ENCODE assay signal across 20 cellular contexts in the genomic region with DNA sequence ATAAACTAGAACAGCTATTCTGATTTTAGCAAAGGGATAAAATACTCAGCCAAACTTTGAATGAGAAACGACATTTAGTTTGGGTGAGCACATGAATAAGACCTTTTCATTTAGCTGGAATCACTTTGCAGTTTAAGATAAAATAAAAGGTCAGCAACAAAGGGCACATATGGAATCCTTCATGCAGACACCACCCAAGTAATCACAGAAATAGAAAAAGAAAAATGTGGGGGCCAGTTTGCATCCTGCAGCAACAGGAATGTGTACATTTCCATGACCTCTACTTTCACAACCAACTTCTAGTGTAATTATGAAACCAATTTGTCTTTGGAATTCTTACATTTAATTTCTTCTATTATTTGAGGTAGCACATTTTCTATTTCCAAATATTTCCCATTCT.
DNase-seq lines count a peak whose midpoint lies in the region; TF ChIP-seq lines count a peak whose summit lies in the region.
"Had no signal": no experiment of that assay in that cellular context is flagged by ENCODE, and none has a peak within 500 bp of the region (broad histone marks: within the 10 kb centered on the region; RNA-seq: fewer than 3 reads in every experiment).

No MANE protein-coding gene starts in this region.

- no peaks in the 10 kb centered on the region for H3K9me3 ChIP-seq in SK-N-SH
- H3K9me3 ChIP-seq: A549, Caco-2 had no signal

- H3K27ac Mint-ChIP-seq in HFFc6 (no peak overlapping the region), nephron (peak overlapping the region in 2 of 3 experiments; percentile 10 to 60)
- H3K27ac Mint-ChIP-seq: CD4-positive, alpha-beta T cell; GM23338 had no signal

- no peaks in the 10 kb centered on the region for H4K20me1 ChIP-seq in SK-N-SH (ENCODE audit: insufficient read depth)

- CTCF ChIA-PET in SK-N-SH (lab: Yijun Ruan, JAX), result interaction anchor here (1.0 kb wide), 1 partner anchor 11 kb away, joined by 3 read pairs; no protein-coding TSS in a partner anchor

- no peak overlapping the region for H2AFZ ChIP-seq in SK-N-SH (ENCODE audit: low read depth)
- H2AFZ ChIP-seq: GM23338 had no signal

- TF ChIP-seq RAD21 in SK-N-SH (IDR thresholded peaks at IDR 0.05; ENCODE audit: low read length), result no peak

- H3K4me1 ChIP-seq in SK-N-SH (ENCODE audit: control insufficient read depth in 1 of 2, insufficient read depth in 2 of 2, low read depth in 1 of 2, low read length in 1 of 2), result peaks cover 10 to 17% of the 10 kb centered on the region in 2 experiments; a peak in 2 of 4 replicates
- H3K4me1 ChIP-seq: A549, Caco-2 had no signal

- no peaks in the 10 kb centered on the region for H3K27me3 ChIP-seq in SK-N-SH (ENCODE audit: insufficient read depth)

- H3K4me1 Mint-ChIP-seq in HFFc6 (ENCODE audit: low read depth), result peaks cover 47% of the 10 kb centered on the region
- H3K4me1 Mint-ChIP-seq in nephron, result peaks cover 22% of the 10 kb centered on the region
- H3K4me1 Mint-ChIP-seq: GM23338 had no signal

- no peaks in the 10 kb centered on the region for H3K79me2 ChIP-seq in SK-N-SH (ENCODE audit: insufficient read depth)

- H3F3A ChIP-seq in SK-N-SH (replicated peaks; ENCODE audit: insufficient read depth), result peaks cover 16% of the 10 kb centered on the region

- H3K27ac ChIP-seq in SK-N-SH (ENCODE audit: low read depth in 2 of 2, low read length in 1 of 2), result peak overlapping the region in 1 of 2 experiments; percentile 90; a peak in 2 of 4 replicates
- H3K27ac ChIP-seq: A549 had no signal

- TF ChIP-seq EP300 in SK-N-SH (IDR thresholded peaks at IDR 0.05; ENCODE audit: borderline replicate concordance in 1 of 2, low read depth in 1 of 2, low read length in 1 of 2), result peak; percentile 43 to 50; a peak in 3 of 4 replicates

- H3K9me2 ChIP-seq in SK-N-SH, result no peaks in the 10 kb centered on the region

- peaks cover 11% of the 10 kb centered on the region; the same call in 1 of the 2 replicates for H3K36me3 Mint-ChIP-seq in HFFc6 (ENCODE audit: low read depth)
- H3K36me3 Mint-ChIP-seq in nephron (ENCODE audit: low read depth), result peaks cover 7% of the 10 kb centered on the region

- DNase-seq in HFFc6 (peak; percentile 2), SK-N-SH (no peak), fibroblast of peridontal ligament (ENCODE audit: extremely low read depth) (peak; percentile 1), NCI-H2227 treated with DMSO at 0.1 percent for 48 hours (lab: John Stamatoyannopoulos, UW) (no peak), SIG-M5 treated with dmso at 0.1 percent for 504 hours (lab: John Stamatoyannopoulos, UW; ENCODE audit: unreplicated experiment) (no peak), kidney tubule cell (ENCODE audit: low spot score) (no peak), NCI-H1092 (lab: John Stamatoyannopoulos, UW) (no peak)
- DNase-seq: Caco-2; CD4-positive, alpha-beta T cell; GF-D8; KG1; NCI-H1436 treated with DMSO at 0.1 percent for 48 hours; NCI-H2081 treated with DMSO at 0.1 percent for 48 hours; NCI-H510A; NCI-H774; OCI-M1; Right ventricle myocardium superior had no signal

- WGBS in SK-N-SH (ENCODE audit: low lambda C conversion rate), result 25% methylated on average over 1 of the region's 1 CpG

- H3K9ac ChIP-seq in SK-N-SH, result no peak overlapping the region

- H3K4me2 ChIP-seq in SK-N-SH, result no peak overlapping the region
- H3K4me2 ChIP-seq: A549, GM23338 had no signal

- no peak overlapping the region for H3K4me3 ChIP-seq in SK-N-SH (ENCODE audit: low read depth in 2 of 2, low read length in 1 of 2)
- H3K4me3 ChIP-seq: A549, GM23338 had no signal

- H3K36me3 ChIP-seq in SK-N-SH (replicated peaks in 1 of 2; ENCODE audit: control insufficient read depth in 1 of 2, insufficient read depth in 2 of 2, low read length in 1 of 2), result no peaks in the 10 kb centered on the region

- POLR2A ChIA-PET in SK-N-SH (lab: Yijun Ruan, JAX), result no interaction called here

- H3K9me3 Mint-ChIP-seq in HFFc6, result peaks cover 18% of the 10 kb centered on the region
- H3K9me3 Mint-ChIP-seq in nephron, result peaks cover 22% of the 10 kb centered on the region

- H3K27me3 Mint-ChIP-seq in HFFc6 (ENCODE audit: insufficient read depth) (no peaks in the 10 kb centered on the region; the same call in 1 of the 2 replicates), nephron (ENCODE audit: low read depth) (no peaks in the 10 kb centered on the region)
- H3K27me3 Mint-ChIP-seq: CD4-positive, alpha-beta T cell had no signal

- TF ChIP-seq CTCF in HFFc6 (IDR thresholded peaks at IDR 0.05) (no peak), SK-N-SH (IDR thresholded peaks at IDR 0.05) (no peak), nephron (IDR thresholded peaks at IDR 0.05; ENCODE audit: unreplicated experiment in 3 of 3) (no peak)

- H3K4me3 Mint-ChIP-seq in HFFc6, result no peak overlapping the region
- H3K4me3 Mint-ChIP-seq in nephron, result no peak overlapping the region
- H3K4me3 Mint-ChIP-seq: CD4-positive, alpha-beta T cell; GM23338 had no signal

TF ChIP-seq in SK-N-SH, 30 proteins besides CTCF, POLR2A, EP300 and RAD21 (continues in another document):
- peak; percentile 73 for TF ChIP-seq TCF12 (IDR thresholded peaks at IDR 0.05)
- peak; percentile 38; the same call in 1 of the 2 replicates for TF ChIP-seq RXRA (IDR thresholded peaks at IDR 0.05; ENCODE audit: borderline replicate concordance, low read depth)
- peak; percentile 16; the same call in 1 of the 2 replicates for TF ChIP-seq TEAD4 (IDR thresholded peaks at IDR 0.05; ENCODE audit: borderline replicate concordance, insufficient read depth)
- TF ChIP-seq FOXM1 (IDR thresholded peaks at IDR 0.05; ENCODE audit: low read depth), result no peak
- TF ChIP-seq, protein P1, sequence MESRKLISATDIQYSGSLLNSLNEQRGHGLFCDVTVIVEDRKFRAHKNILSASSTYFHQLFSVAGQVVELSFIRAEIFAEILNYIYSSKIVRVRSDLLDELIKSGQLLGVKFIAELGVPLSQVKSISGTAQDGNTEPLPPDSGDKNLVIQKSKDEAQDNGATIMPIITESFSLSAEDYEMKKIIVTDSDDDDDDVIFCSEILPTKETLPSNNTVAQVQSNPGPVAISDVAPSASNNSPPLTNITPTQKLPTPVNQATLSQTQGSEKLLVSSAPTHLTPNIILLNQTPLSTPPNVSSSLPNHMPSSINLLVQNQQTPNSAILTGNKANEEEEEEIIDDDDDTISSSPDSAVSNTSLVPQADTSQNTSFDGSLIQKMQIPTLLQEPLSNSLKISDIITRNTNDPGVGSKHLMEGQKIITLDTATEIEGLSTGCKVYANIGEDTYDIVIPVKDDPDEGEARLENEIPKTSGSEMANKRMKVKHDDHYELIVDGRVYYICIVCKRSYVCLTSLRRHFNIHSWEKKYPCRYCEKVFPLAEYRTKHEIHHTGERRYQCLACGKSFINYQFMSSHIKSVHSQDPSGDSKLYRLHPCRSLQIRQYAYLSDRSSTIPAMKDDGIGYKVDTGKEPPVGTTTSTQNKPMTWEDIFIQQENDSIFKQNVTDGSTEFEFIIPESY (IDR thresholded peaks at IDR 0.05; ENCODE audit: borderline replicate concordance, low read depth), result no peak
- TF ChIP-seq SMC3 (IDR thresholded peaks at IDR 0.05; ENCODE audit: low read depth, low read length), result no peak
- TF ChIP-seq MXI1 (IDR thresholded peaks at IDR 0.05; ENCODE audit: low read depth, low read length), result no peak
- TF ChIP-seq GABPA (IDR thresholded peaks at IDR 0.05; ENCODE audit: low read depth), result no peak
- TF ChIP-seq SIN3A (IDR thresholded peaks at IDR 0.05; ENCODE audit: borderline replicate concordance, low read depth, low read length), result no peak
- no peak for TF ChIP-seq YY1 (IDR thresholded peaks at IDR 0.05; ENCODE audit: low read depth)
- no peak for TF ChIP-seq ELF1 (IDR thresholded peaks at IDR 0.05)
- 0 out of 2 replicates have a peak, but pooled peaks have one; percentile 4 for TF ChIP-seq JUND (IDR thresholded peaks at IDR 0.05)
- TF ChIP-seq FOXJ3 (CRISPR knock-in tag; IDR thresholded peaks at IDR 0.05), result no peak
- TF ChIP-seq NFIC (IDR thresholded peaks at IDR 0.05; ENCODE audit: borderline replicate concordance), result no peak
- TF ChIP-seq GATA2 (CRISPR knock-in tag; IDR thresholded peaks at IDR 0.05), result no peak; the same call in 1 of the 2 replicates
- TF ChIP-seq, protein P2, sequence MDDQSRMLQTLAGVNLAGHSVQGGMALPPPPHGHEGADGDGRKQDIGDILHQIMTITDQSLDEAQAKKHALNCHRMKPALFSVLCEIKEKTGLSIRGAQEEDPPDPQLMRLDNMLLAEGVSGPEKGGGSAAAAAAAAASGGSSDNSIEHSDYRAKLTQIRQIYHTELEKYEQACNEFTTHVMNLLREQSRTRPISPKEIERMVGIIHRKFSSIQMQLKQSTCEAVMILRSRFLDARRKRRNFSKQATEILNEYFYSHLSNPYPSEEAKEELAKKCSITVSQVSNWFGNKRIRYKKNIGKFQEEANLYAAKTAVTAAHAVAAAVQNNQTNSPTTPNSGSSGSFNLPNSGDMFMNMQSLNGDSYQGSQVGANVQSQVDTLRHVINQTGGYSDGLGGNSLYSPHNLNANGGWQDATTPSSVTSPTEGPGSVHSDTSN (IDR thresholded peaks at IDR 0.05), result peak; percentile 51; the same call in 1 of the 2 replicates
- no peak for TF ChIP-seq RCOR1 (IDR thresholded peaks at IDR 0.05; ENCODE audit: low read length)
- peak; percentile 18; the same call in 1 of the 2 replicates for TF ChIP-seq MEF2A (IDR thresholded peaks at IDR 0.05; ENCODE audit: borderline replicate concordance, low read depth)
- TF ChIP-seq, protein P3, sequence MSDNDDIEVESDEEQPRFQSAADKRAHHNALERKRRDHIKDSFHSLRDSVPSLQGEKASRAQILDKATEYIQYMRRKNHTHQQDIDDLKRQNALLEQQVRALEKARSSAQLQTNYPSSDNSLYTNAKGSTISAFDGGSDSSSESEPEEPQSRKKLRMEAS (IDR thresholded peaks at IDR 0.05; ENCODE audit: low read depth), result no peak

Comparison
In these comparisons a context has a peak if more than half of its experiments do, and no peak if none do; other contexts are left out.
1. DNase-seq: peak in HFFc6 (single experiment) and fibroblast of peridontal ligament (single experiment); none in SK-N-SH (single experiment), NCI-H2227 treated with DMSO at 0.1 percent for 48 hours (single experiment), SIG-M5 treated with dmso at 0.1 percent for 504 hours (single experiment), kidney tubule cell (single experiment) and NCI-H1092 (single experiment).